ENCODE assay signal across 9 cellular contexts in the genomic region with DNA sequence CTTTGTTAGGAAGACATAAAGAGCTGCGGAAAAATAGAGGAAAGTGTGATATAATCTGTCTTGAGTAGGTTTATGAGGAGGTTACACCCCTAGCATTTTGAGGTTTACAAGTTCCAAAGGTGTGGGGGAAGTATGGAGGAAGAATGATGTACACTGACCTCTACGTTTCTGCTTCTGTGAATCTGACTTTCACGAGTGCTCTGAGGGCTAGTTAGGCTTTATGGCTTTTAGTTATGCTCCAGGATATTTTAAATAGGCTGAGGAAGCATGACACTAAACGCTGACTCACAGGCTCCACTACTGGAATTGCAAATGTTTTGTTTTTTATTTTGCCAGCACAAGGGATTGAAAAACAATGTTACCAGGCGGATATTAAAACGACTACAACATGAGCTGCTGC. TPM values are rescaled to one million over a fixed set of nuclear protein-coding genes. Genes with fewer than 3 reads are reported as not detected.
DNase-seq lines count a peak whose midpoint lies in the region; ATAC-seq, FAIRE-seq and TF ChIP-seq lines count a peak whose summit lies in the region.
"Had no signal": no experiment of that assay in that cellular context is flagged by ENCODE, and none has a peak within 500 bp of the region (broad histone marks: within the 10 kb centered on the region; RNA-seq: fewer than 3 reads in every experiment).

No MANE protein-coding gene starts in this region.

- no peak for TF ChIP-seq CTCF in bronchial epithelial cell (IDR thresholded peaks at IDR 0.05; ENCODE audit: insufficient read depth, low read length, severe bottlenecking)

- WGBS in urinary bladder, result 17% methylated on average over 6 of the region's 6 CpGs

- H3K27ac ChIP-seq in HUES48 (ENCODE audit: low read depth, low read length), result peak overlapping the region; percentile 21
- peak overlapping the region; percentile 38 for H3K27ac ChIP-seq in urinary bladder (ENCODE audit: low read depth)
- H3K27ac ChIP-seq: cardiac muscle cell had no signal

- DNase-seq in bronchial epithelial cell (ENCODE audit: low read depth), result peak; percentile 46
- peak; percentile 83 for DNase-seq in kidney glomerular epithelial cell (lab: John Stamatoyannopoulos, UW)
- DNase-seq in NCI-H2196 treated with DMSO at 0.1 percent for 48 hours (lab: John Stamatoyannopoulos, UW; ENCODE audit: unreplicated experiment), result no peak
- DNase-seq: NCI-H2171 treated with DMSO at 0.1 percent for 48 hours had no signal

- no peak for ATAC-seq in GM21723 (IDR thresholded peaks at IDR 0.05; ENCODE audit: unreplicated experiment)
- no peak for ATAC-seq in GM19452 (IDR thresholded peaks at IDR 0.05; ENCODE audit: unreplicated experiment)

- peaks cover 22% of the 10 kb centered on the region for H3K36me3 ChIP-seq in HUES48 (ENCODE audit: control insufficient read depth, insufficient read depth, low read length)
- peaks cover 8% of the 10 kb centered on the region for H3K36me3 ChIP-seq in bronchial epithelial cell (ENCODE audit: control insufficient read depth, insufficient read depth, low read length)
- H3K36me3 ChIP-seq in urinary bladder (ENCODE audit: insufficient read depth), result peaks cover 10% of the 10 kb centered on the region

- H3K9ac ChIP-seq in HUES48 (ENCODE audit: low read depth, low read length), result no peak overlapping the region

- H3K4me1 ChIP-seq in HUES48 (ENCODE audit: control insufficient read depth, insufficient read depth, low read length) (peaks cover 23% of the 10 kb centered on the region), urinary bladder (ENCODE audit: insufficient read depth) (peaks cover 2% of the 10 kb centered on the region)

- FAIRE-seq in bronchial epithelial cell (lab: Jason Lieb, UNC), result no peak

- no peaks in the 10 kb centered on the region for H3K9me3 ChIP-seq in HUES48 (ENCODE audit: control insufficient read depth, insufficient read depth, low read length)

- H3K4me3 ChIP-seq in HUES48 (ENCODE audit: low read depth, low read length) (no peak overlapping the region), bronchial epithelial cell (ENCODE audit: low read depth, low read length) (no peak overlapping the region), urinary bladder (ENCODE audit: low read depth, low read length) (no peak overlapping the region)
- H3K4me3 ChIP-seq: cardiac muscle cell had no signal

- H3K27me3 ChIP-seq in HUES48 (ENCODE audit: control insufficient read depth, insufficient read depth, low read length) (no peaks in the 10 kb centered on the region), bronchial epithelial cell (ENCODE audit: control insufficient read depth, insufficient read depth, low read length) (no peaks in the 10 kb centered on the region)
- H3K27me3 ChIP-seq: cardiac muscle cell had no signal

RNA-seq across cellular contexts. Expression of gene UTS2B, which starts 46.4 kb away (rescaled TPM):
- not detected in 2 replicates for total RNA-seq in bronchial epithelial cell
- total RNA-seq in urinary bladder, result 0.85 TPM
- 0.34 TPM for polyA plus RNA-seq in urinary bladder
- total RNA-seq: cardiac muscle cell had no signal

RNA-seq across cellular contexts. Expression of gene CCDC50, which starts 47.5 kb away (rescaled TPM):
- total RNA-seq in bronchial epithelial cell (57.7 and 81.5 TPM in 2 replicates), urinary bladder (83.7 TPM)
- 44.2 TPM for polyA plus RNA-seq in urinary bladder
